ENCODE assay signal across 1 cellular context in the genomic region with DNA sequence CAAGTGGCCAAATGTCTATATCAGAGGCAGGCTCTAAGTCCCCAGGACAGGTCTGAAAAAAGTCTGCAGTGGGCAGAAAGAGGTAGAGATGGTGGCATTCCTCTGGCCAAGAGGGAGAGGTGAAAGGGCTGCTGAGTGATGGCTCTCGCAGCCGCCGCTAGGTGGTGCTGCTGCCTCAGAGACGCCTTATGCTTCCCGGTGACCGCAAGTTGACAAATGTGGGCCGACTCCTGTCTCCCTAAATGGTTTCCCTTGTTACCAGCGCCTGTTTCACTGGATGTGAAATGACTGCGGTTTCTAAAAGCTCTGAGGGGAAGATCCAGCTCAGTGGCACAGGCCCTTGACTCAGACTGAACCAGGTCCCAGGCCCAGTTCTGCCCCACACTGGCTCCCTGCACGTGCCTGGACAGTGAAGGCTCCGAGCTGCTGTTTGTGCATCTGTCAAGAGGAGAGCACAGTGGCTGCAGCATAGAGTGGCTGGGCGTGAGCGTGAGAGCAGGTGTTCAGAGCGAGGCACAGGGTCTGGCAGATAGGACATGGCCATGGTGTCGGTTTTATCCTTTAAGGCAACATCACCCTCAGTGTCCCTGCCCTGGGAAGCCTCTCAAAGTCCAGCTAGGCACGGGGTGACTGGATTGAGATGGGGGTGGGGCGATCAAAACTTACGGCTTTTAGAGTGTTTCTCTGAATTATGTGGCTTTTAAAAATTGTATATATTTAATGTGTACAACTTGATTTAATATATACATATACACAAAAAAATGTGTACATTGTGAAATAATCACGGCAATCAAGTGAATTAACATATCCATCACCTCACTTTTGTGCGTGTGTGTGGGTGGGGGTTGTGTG.
TF ChIP-seq lines count a peak whose summit lies in the region.

No MANE protein-coding gene starts in this region.

TF ChIP-seq in GM23338, 12 proteins besides CTCF, POLR2A, EP300 and RAD21 (continued from another document):
- TF ChIP-seq, protein P1, sequence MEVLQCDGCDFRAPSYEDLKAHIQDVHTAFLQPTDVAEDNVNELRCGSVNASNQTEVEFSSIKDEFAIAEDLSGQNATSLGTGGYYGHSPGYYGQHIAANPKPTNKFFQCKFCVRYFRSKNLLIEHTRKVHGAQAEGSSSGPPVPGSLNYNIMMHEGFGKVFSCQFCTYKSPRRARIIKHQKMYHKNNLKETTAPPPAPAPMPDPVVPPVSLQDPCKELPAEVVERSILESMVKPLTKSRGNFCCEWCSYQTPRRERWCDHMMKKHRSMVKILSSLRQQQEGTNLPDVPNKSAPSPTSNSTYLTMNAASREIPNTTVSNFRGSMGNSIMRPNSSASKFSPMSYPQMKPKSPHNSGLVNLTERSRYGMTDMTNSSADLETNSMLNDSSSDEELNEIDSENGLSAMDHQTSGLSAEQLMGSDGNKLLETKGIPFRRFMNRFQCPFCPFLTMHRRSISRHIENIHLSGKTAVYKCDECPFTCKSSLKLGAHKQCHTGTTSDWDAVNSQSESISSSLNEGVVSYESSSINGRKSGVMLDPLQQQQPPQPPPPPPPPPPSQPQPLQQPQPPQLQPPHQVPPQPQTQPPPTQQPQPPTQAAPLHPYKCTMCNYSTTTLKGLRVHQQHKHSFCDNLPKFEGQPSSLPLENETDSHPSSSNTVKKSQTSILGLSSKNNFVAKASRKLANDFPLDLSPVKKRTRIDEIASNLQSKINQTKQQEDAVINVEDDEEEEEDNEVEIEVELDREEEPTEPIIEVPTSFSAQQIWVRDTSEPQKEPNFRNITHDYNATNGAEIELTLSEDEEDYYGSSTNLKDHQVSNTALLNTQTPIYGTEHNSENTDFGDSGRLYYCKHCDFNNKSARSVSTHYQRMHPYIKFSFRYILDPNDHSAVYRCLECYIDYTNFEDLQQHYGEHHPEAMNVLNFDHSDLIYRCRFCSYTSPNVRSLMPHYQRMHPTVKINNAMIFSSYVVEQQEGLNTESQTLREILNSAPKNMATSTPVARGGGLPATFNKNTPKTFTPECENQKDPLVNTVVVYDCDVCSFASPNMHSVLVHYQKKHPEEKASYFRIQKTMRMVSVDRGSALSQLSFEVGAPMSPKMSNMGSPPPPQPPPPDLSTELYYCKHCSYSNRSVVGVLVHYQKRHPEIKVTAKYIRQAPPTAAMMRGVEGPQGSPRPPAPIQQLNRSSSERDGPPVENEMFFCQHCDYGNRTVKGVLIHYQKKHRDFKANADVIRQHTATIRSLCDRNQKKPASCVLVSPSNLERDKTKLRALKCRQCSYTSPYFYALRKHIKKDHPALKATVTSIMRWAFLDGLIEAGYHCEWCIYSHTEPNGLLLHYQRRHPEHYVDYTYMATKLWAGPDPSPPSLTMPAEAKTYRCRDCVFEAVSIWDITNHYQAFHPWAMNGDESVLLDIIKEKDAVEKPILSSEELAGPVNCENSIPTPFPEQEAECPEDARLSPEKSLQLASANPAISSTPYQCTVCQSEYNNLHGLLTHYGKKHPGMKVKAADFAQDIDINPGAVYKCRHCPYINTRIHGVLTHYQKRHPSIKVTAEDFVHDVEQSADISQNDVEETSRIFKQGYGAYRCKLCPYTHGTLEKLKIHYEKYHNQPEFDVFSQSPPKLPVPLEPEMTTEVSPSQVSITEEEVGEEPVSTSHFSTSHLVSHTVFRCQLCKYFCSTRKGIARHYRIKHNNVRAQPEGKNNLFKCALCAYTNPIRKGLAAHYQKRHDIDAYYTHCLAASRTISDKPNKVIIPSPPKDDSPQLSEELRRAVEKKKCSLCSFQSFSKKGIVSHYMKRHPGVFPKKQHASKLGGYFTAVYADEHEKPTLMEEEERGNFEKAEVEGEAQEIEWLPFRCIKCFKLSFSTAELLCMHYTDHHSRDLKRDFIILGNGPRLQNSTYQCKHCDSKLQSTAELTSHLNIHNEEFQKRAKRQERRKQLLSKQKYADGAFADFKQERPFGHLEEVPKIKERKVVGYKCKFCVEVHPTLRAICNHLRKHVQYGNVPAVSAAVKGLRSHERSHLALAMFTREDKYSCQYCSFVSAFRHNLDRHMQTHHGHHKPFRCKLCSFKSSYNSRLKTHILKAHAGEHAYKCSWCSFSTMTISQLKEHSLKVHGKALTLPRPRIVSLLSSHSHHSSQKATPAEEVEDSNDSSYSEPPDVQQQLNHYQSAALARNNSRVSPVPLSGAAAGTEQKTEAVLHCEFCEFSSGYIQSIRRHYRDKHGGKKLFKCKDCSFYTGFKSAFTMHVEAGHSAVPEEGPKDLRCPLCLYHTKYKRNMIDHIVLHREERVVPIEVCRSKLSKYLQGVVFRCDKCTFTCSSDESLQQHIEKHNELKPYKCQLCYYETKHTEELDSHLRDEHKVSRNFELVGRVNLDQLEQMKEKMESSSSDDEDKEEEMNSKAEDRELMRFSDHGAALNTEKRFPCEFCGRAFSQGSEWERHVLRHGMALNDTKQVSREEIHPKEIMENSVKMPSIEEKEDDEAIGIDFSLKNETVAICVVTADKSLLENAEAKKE (CRISPR knock-in tag; IDR thresholded peaks at IDR 0.05), result no peak
- TF ChIP-seq, protein P2, sequence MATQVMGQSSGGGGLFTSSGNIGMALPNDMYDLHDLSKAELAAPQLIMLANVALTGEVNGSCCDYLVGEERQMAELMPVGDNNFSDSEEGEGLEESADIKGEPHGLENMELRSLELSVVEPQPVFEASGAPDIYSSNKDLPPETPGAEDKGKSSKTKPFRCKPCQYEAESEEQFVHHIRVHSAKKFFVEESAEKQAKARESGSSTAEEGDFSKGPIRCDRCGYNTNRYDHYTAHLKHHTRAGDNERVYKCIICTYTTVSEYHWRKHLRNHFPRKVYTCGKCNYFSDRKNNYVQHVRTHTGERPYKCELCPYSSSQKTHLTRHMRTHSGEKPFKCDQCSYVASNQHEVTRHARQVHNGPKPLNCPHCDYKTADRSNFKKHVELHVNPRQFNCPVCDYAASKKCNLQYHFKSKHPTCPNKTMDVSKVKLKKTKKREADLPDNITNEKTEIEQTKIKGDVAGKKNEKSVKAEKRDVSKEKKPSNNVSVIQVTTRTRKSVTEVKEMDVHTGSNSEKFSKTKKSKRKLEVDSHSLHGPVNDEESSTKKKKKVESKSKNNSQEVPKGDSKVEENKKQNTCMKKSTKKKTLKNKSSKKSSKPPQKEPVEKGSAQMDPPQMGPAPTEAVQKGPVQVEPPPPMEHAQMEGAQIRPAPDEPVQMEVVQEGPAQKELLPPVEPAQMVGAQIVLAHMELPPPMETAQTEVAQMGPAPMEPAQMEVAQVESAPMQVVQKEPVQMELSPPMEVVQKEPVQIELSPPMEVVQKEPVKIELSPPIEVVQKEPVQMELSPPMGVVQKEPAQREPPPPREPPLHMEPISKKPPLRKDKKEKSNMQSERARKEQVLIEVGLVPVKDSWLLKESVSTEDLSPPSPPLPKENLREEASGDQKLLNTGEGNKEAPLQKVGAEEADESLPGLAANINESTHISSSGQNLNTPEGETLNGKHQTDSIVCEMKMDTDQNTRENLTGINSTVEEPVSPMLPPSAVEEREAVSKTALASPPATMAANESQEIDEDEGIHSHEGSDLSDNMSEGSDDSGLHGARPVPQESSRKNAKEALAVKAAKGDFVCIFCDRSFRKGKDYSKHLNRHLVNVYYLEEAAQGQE (IDR thresholded peaks at IDR 0.05; ENCODE audit: unreplicated experiment), result no peak
- TF ChIP-seq NANOG (IDR thresholded peaks at IDR 0.05; ENCODE audit: borderline replicate concordance), result no peak
- TF ChIP-seq CREB1 (CRISPR knock-in tag; IDR thresholded peaks at IDR 0.05; ENCODE audit: low read depth), result no peak
